In genomic region chr3:182716114-182716688, GRCh38 we compare ENCODE assay signal across 1 cellular context.
TF ChIP-seq lines count a peak whose summit lies in the region.

No MANE protein-coding gene starts in this region.

TF ChIP-seq in GM23338, 12 proteins besides CTCF, POLR2A, EP300 and RAD21 (continued from another document):
- TF ChIP-seq ZNF462 (CRISPR knock-in tag; IDR thresholded peaks at IDR 0.05) (no peak), NANOG (IDR thresholded peaks at IDR 0.05; ENCODE audit: borderline replicate concordance) (no peak), EZH2 (IDR thresholded peaks at IDR 0.05; ENCODE audit: low read depth, unreplicated experiment) (no peak), ZNF331 (CRISPR knock-in tag; IDR thresholded peaks at IDR 0.05; ENCODE audit: low read depth) (no peak), ZNF114 (CRISPR knock-in tag; IDR thresholded peaks at IDR 0.05) (no peak), JUNB (IDR thresholded peaks at IDR 0.05; ENCODE audit: unreplicated experiment) (no peak), REST (IDR thresholded peaks at IDR 0.05; ENCODE audit: unreplicated experiment) (no peak), EZH2phosphoT487 (IDR thresholded peaks at IDR 0.05; ENCODE audit: unreplicated experiment) (no peak)
TF ChIP-seq in GM23338: peak in this region for 0.
